In genomic region chr4:82194329-82194728, GRCh38 we compare ENCODE assay signal across 32 cellular contexts.
"Had no signal": no experiment of that assay in that cellular context is flagged by ENCODE, and none has a peak within 500 bp of the region (broad histone marks: within the 10 kb centered on the region; RNA-seq: fewer than 3 reads in every experiment).

No MANE protein-coding gene starts in this region.

- H3K4me2 ChIP-seq: KMS-11 had no signal

- H3K9me3 ChIP-seq: MG63 had no signal

- H3K9ac ChIP-seq: KMS-11 had no signal

- DNase-seq: Karpas-422, Kasumi-1, MG63, MM.1S, MV-4-11, NCI-H1048, NCI-H1092, NCI-H1092 treated with DMSO at 0.1 percent for 48 hours, NCI-H1105, NCI-H1105 treated with DMSO at 0.1 percent for 48 hours, NCI-H1417, NCI-H1417 treated with DMSO at 0.1 percent for 48 hours, NCI-H1436, NCI-H1436 treated with DMSO at 0.1 percent for 48 hours, NCI-H146, NCI-H187, NCI-H187 treated with DMSO at 0.1 percent for 48 hours, NCI-H1930, NCI-H2029, NCI-H2029 treated with DMSO at 0.1 percent for 48 hours, NCI-H2081, NCI-H2081 treated with DMSO at 0.1 percent for 48 hours, NCI-H2107, NCI-H2171, NCI-H2171 treated with DMSO at 0.1 percent for 48 hours, NCI-H2227 treated with DMSO at 0.1 percent for 48 hours, NCI-H226, NCI-H345, NCI-H446, NCI-H446 treated with DMSO at 0.1 percent for 48 hours, NCI-H510A had no signal

- H3K27me3 ChIP-seq: MG63 had no signal

- H3K4me3 ChIP-seq: MG63 had no signal

- H3K36me3 ChIP-seq: MG63 had no signal

- H3K27ac ChIP-seq: KMS-11 had no signal
